In genomic region chr19:5545051-5545450, GRCh38 we compare ENCODE assay signal across 9 cellular contexts. TPM values are rescaled to one million over a fixed set of nuclear protein-coding genes. Genes with fewer than 3 reads are reported as not detected.
"Had no signal": no experiment of that assay in that cellular context is flagged by ENCODE, and none has a peak within 500 bp of the region (broad histone marks: within the 10 kb centered on the region; RNA-seq: fewer than 3 reads in every experiment).

No MANE protein-coding gene starts in this region.

- H3K4me3 ChIP-seq: GM23248 had no signal

- H3K27ac ChIP-seq: GM23248 had no signal

- DNase-seq: GM23248, GOT3, H9, HCEC 1CT, KG1 had no signal

- H3K36me3 Mint-ChIP-seq: IgD-negative memory B cell had no signal

- H3K27ac Mint-ChIP-seq: IgD-negative memory B cell had no signal

- H2AFZ ChIP-seq: GM23248 had no signal

- FAIRE-seq: H54, HTR-8/SVneo had no signal

- H3K9me3 Mint-ChIP-seq: H9 had no signal

- H3K9ac ChIP-seq: GM23248 had no signal

- H3K4me3 Mint-ChIP-seq: H9, IgD-negative memory B cell had no signal

RNA-seq across cellular contexts. Expression of gene TINCR, which starts 22.7 kb away (rescaled TPM):
- total RNA-seq: HT-29 had no signal
- polyA plus RNA-seq: GM23248, IgD-negative memory B cell had no signal
